Comparison of ENCODE assay signal across 16 cellular contexts in the genomic region with DNA sequence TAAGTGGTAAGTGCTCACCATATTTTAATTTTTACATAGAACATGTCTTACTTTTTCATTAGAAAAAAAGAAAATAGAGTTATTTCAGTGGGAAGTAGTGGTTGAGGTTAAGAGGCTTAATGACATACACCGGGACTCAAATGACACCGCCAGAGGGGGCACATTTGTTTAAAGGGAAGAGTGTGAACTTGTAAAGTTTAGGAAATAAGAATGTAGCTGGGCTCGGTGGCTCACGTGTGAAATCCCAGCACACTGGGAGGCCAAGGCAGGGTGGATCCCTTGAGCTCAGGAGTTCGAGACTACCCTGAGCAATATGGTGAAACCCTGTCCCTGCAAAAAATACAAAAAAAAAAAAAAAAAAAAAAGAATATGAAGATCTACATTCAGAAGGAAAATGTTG. TPM values are rescaled to one million over a fixed set of nuclear protein-coding genes. Genes with fewer than 3 reads are reported as not detected.
A peak's percentile ranks its signal among the peaks of the same experiment; 100 is the strongest.
DNase-seq lines count a peak whose midpoint lies in the region; ATAC-seq and TF ChIP-seq lines count a peak whose summit lies in the region.
"Had no signal": no experiment of that assay in that cellular context is flagged by ENCODE, and none has a peak within 500 bp of the region (broad histone marks: within the 10 kb centered on the region; RNA-seq: fewer than 3 reads in every experiment).

No MANE protein-coding gene starts in this region.

- no peak overlapping the region for H3K4me3 ChIP-seq in CD8-positive, alpha-beta T cell (ENCODE audit: low read depth, low read length)
- no peak overlapping the region for H3K4me3 ChIP-seq in HL-60 (replicated peaks; ENCODE audit: insufficient read depth, low read length)
- H3K4me3 ChIP-seq: mucosa of descending colon, stomach had no signal

- no peaks in the 10 kb centered on the region for H3K27me3 Mint-ChIP-seq in CD8-positive, alpha-beta T cell (ENCODE audit: low read depth)
- H3K27me3 Mint-ChIP-seq in activated T-helper 1 cell treated with anti-CD3 and anti-CD28 coated beads, Interleukin-12 subunit alpha, Interleukin-12 subunit beta, Interleukin-2, Interleukin-4 antibody, amounts not matched to agents 30 ng/mL and 10 ng/mL and 1 ng/mL, durations not matched to agents 14 hours and 24 hours and 36 hours (ENCODE audit: insufficient read depth): no peaks in the 10 kb centered on the region
- H3K27me3 Mint-ChIP-seq in naive thymus-derived CD8-positive, alpha-beta T cell: no peaks in the 10 kb centered on the region

- H3K4me3 Mint-ChIP-seq in CD8-positive, alpha-beta T cell: no peak overlapping the region
- no peak overlapping the region for H3K4me3 Mint-ChIP-seq in activated T-helper 1 cell treated with anti-CD3 and anti-CD28 coated beads, Interleukin-12 subunit alpha, Interleukin-12 subunit beta, Interleukin-2, Interleukin-4 antibody, amounts not matched to agents 30 ng/mL and 10 ng/mL and 1 ng/mL, durations not matched to agents 14 hours and 24 hours and 36 hours
- peak overlapping the region in 7 of 10 donors; percentile 16 to 72 (median 61) for H3K4me3 Mint-ChIP-seq in naive thymus-derived CD8-positive, alpha-beta T cell
- H3K4me3 Mint-ChIP-seq: HFFc6 had no signal

- CTCF ChIA-PET in CD8-positive, alpha-beta T cell (lab: Charles Lee): interaction anchor here (0.9 to 6.2 kb wide), 8 partner anchors 10 to 291 kb away, joined by 3 to 118 read pairs (median 6); a partner anchor contains a TSS

- H3K9me3 ChIP-seq in CD8-positive, alpha-beta T cell (ENCODE audit: low read length): no peaks in the 10 kb centered on the region
- H3K9me3 ChIP-seq: mucosa of descending colon, stomach had no signal

- H3K9me3 Mint-ChIP-seq in CD8-positive, alpha-beta T cell: no peaks in the 10 kb centered on the region
- H3K9me3 Mint-ChIP-seq in activated T-helper 1 cell treated with anti-CD3 and anti-CD28 coated beads, Interleukin-12 subunit alpha, Interleukin-12 subunit beta, Interleukin-2, Interleukin-4 antibody, amounts not matched to agents 30 ng/mL and 10 ng/mL and 1 ng/mL, durations not matched to agents 14 hours and 24 hours and 36 hours: no peaks in the 10 kb centered on the region
- no peaks in the 10 kb centered on the region for H3K9me3 Mint-ChIP-seq in naive thymus-derived CD8-positive, alpha-beta T cell
- H3K9me3 Mint-ChIP-seq: HFFc6 had no signal

- POLR2A ChIA-PET in CD8-positive, alpha-beta T cell (lab: Charles Lee): interaction anchor here (0.8 to 4.6 kb wide), 6 partner anchors 8 to 38 kb away, joined by 3 to 32 read pairs (median 5); no protein-coding TSS in a partner anchor
- POLR2A ChIA-PET in naive thymus-derived CD8-positive, alpha-beta T cell (lab: Charles Lee): interaction anchor here (0.6 to 5.7 kb wide), 15 partner anchors 9 to 241 kb away, joined by 3 to 42 read pairs (median 4); a partner anchor contains a TSS

- no peak for DNase-seq in CD8-positive, alpha-beta T cell
- DNase-seq in HL-60 (ENCODE audit: low read depth in 1 of 2, low spot score in 1 of 2) (peak in 1 of 2 experiments; percentile 42), cardiac septum (ENCODE audit: low spot score) (no peak), AG20443 (ENCODE audit: low spot score) (no peak), SW 1271 (lab: John Stamatoyannopoulos, UW) (no peak)
- no peak for DNase-seq in activated T-helper 1 cell treated with anti-CD3 and anti-CD28 coated beads, Interleukin-12 subunit alpha, Interleukin-12 subunit beta, Interleukin-2, Interleukin-4 antibody, amounts not matched to agents 30 ng/mL and 10 ng/mL and 1 ng/mL, durations not matched to agents 14 hours and 24 hours and 36 hours (ENCODE audit: low spot score)
- DNase-seq in naive thymus-derived CD8-positive, alpha-beta T cell: no peak
- DNase-seq: activated CD8-positive, alpha-beta memory T cell treated with anti-CD3 and anti-CD28 coated beads, Interleukin-2, amount 50 U/mL, for 48 hours; anterior cingulate cortex; HFFc6; KBM-7; mucosa of descending colon; NCI-H1436; NCI-H2227 treated with DMSO at 0.1 percent for 48 hours; stomach had no signal

- H3K36me3 Mint-ChIP-seq in CD8-positive, alpha-beta T cell: peaks cover 25% of the 10 kb centered on the region
- H3K36me3 Mint-ChIP-seq in activated T-helper 1 cell treated with anti-CD3 and anti-CD28 coated beads, Interleukin-12 subunit alpha, Interleukin-12 subunit beta, Interleukin-2, Interleukin-4 antibody, amounts not matched to agents 30 ng/mL and 10 ng/mL and 1 ng/mL, durations not matched to agents 14 hours and 24 hours and 36 hours (ENCODE audit: low read depth): peaks cover 25% of the 10 kb centered on the region
- H3K36me3 Mint-ChIP-seq in naive thymus-derived CD8-positive, alpha-beta T cell: peaks cover 0 to 19% (median 16%) of the 10 kb centered on the region in 3 donors

- H3K27ac ChIP-seq in CD8-positive, alpha-beta T cell (ENCODE audit: low read depth, low read length): no peak overlapping the region
- peak overlapping the region; percentile 54 for H3K27ac ChIP-seq in HL-60 (replicated peaks)
- H3K27ac ChIP-seq: epithelial cell of prostate had no signal

- peaks cover 92% of the 10 kb centered on the region for H3K4me1 Mint-ChIP-seq in CD8-positive, alpha-beta T cell (ENCODE audit: low read depth)
- H3K4me1 Mint-ChIP-seq in activated T-helper 1 cell treated with anti-CD3 and anti-CD28 coated beads, Interleukin-12 subunit alpha, Interleukin-12 subunit beta, Interleukin-2, Interleukin-4 antibody, amounts not matched to agents 30 ng/mL and 10 ng/mL and 1 ng/mL, durations not matched to agents 14 hours and 24 hours and 36 hours (ENCODE audit: low read depth): peaks cover 89% of the 10 kb centered on the region
- peaks cover 31 to 93% (median 90%) of the 10 kb centered on the region in 4 donors for H3K4me1 Mint-ChIP-seq in naive thymus-derived CD8-positive, alpha-beta T cell

- peaks cover 94% of the 10 kb centered on the region for H3K4me1 ChIP-seq in CD8-positive, alpha-beta T cell (ENCODE audit: insufficient read depth, low read length)

- TF ChIP-seq CTCF in CD8-positive, alpha-beta T cell (IDR thresholded peaks at IDR 0.05): no peak
- no peak for TF ChIP-seq CTCF in HL-60 (IDR thresholded peaks at IDR 0.05; ENCODE audit: insufficient read depth, low read length)

- intact Hi-C loops in CD8-positive, alpha-beta T cell (cut with DNase I, micrococcal nuclease): no loop called here
- intact Hi-C loops in activated T-helper 1 cell treated with anti-CD3 and anti-CD28 coated beads, Interleukin-12 subunit alpha, Interleukin-12 subunit beta, Interleukin-2, Interleukin-4 antibody, amounts not matched to agents 30 ng/mL and 10 ng/mL and 1 ng/mL, durations not matched to agents 14 hours and 24 hours and 36 hours (cut with micrococcal nuclease): no loop called here
- intact Hi-C loops in cardiac septum (cut with DNase I): no loop called here

- no peaks in the 10 kb centered on the region for H3K27me3 ChIP-seq in CD8-positive, alpha-beta T cell (ENCODE audit: insufficient read depth, low read length)
- H3K27me3 ChIP-seq in HL-60 (ENCODE audit: insufficient read depth, poor library complexity, severe bottlenecking): no peaks in the 10 kb centered on the region
- H3K27me3 ChIP-seq: stomach had no signal

- no peaks in the 10 kb centered on the region for H3K36me3 ChIP-seq in CD8-positive, alpha-beta T cell (ENCODE audit: insufficient read depth, low read length)
- H3K36me3 ChIP-seq: stomach had no signal

- no peak for ATAC-seq in CD8-positive, alpha-beta T cell
- ATAC-seq in naive thymus-derived CD8-positive, alpha-beta T cell: no peak
- ATAC-seq: mucosa of descending colon had no signal

- peak overlapping the region; percentile 91 for H3K27ac Mint-ChIP-seq in CD8-positive, alpha-beta T cell
- H3K27ac Mint-ChIP-seq in activated T-helper 1 cell treated with anti-CD3 and anti-CD28 coated beads, Interleukin-12 subunit alpha, Interleukin-12 subunit beta, Interleukin-2, Interleukin-4 antibody, amounts not matched to agents 30 ng/mL and 10 ng/mL and 1 ng/mL, durations not matched to agents 14 hours and 24 hours and 36 hours: peak overlapping the region; percentile 84
- peak overlapping the region; percentile 60 to 99 (median 89) for H3K27ac Mint-ChIP-seq in naive thymus-derived CD8-positive, alpha-beta T cell
- H3K27ac Mint-ChIP-seq: HFFc6 had no signal

RNA-seq across cellular contexts. Expression of a gene that starts 43.4 kb away (rescaled TPM):
- 10 to 100 TPM; 62.3 to 63.0 TPM for total RNA-seq in CD8-positive, alpha-beta T cell
- 214 and 219 TPM in 2 replicates for total RNA-seq in activated T-helper 1 cell treated with anti-CD3 and anti-CD28 coated beads, Interleukin-12 subunit alpha, Interleukin-12 subunit beta, Interleukin-2, Interleukin-4 antibody, amounts not matched to agents 30 ng/mL and 10 ng/mL and 1 ng/mL, durations not matched to agents 14 hours and 24 hours and 36 hours
- 100 to 1,000 TPM; 176 to 177 TPM for total RNA-seq in naive thymus-derived CD8-positive, alpha-beta T cell
- 100 to 1,000 TPM; 175 to 220 (median 188) TPM for polyA plus RNA-seq in naive thymus-derived CD8-positive, alpha-beta T cell
- total RNA-seq in cardiac septum: 2.6 TPM

Comparison
In these comparisons a context has a peak if more than half of its experiments do, and no peak if none do; other contexts are left out.
1. H3K4me3 Mint-ChIP-seq: peak in naive thymus-derived CD8-positive, alpha-beta T cell (7 of 10); none in CD8-positive, alpha-beta T cell (single experiment) and activated T-helper 1 cell treated with anti-CD3 and anti-CD28 coated beads, Interleukin-12 subunit alpha, Interleukin-12 subunit beta, Interleukin-2, Interleukin-4 antibody, amounts not matched to agents 30 ng/mL and 10 ng/mL and 1 ng/mL, durations not matched to agents 14 hours and 24 hours and 36 hours (single experiment).
2. RNA of a gene that starts 43.4 kb away (total RNA-seq): 214 to 219 TPM in activated T-helper 1 cell treated with anti-CD3 and anti-CD28 coated beads, Interleukin-12 subunit alpha, Interleukin-12 subunit beta, Interleukin-2, Interleukin-4 antibody, amounts not matched to agents 30 ng/mL and 10 ng/mL and 1 ng/mL, durations not matched to agents 14 hours and 24 hours and 36 hours, 176 to 177 TPM in naive thymus-derived CD8-positive, alpha-beta T cell and 62.3 to 63.0 TPM in CD8-positive, alpha-beta T cell; 2.6 TPM in cardiac septum (single experiment); every median in the first group is over 10 times any median in the second.
3. Peak in every context shown above with its lines, with median percentiles within 50 percentile points of each other: H3K27ac Mint-ChIP-seq.